ENCODE assay signal across 1 cellular context in the genomic region with DNA sequence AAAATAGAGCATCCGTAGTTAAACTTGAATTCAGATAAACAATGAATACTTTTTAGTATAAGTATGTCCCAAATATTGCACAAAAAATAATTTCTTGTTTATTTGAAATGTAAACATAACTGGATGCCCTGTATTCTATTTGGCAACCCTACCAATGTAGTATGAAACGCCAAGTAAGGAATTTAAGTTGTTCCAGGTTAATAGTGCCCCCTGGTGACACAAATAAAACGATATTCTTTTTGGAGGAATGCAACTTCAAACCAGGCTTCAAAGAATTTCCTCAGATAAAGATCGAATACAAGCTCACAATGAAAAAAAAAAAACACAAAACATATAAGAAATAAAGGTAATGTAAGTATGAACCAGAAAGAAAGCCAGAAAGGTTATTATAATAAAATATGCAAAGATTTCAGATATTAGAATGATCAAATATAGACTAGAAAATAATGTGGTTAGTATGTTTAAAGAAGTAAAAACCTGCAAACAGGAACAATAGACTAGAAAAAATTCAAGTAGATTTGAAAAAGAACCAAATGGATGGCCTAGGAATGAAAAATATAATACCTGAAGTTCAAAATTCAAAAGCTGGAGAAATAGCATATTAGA.
TF ChIP-seq lines count a peak whose summit lies in the region.

No MANE protein-coding gene starts in this region.

TF ChIP-seq in H1, 55 proteins besides CTCF, POLR2A, EP300 and RAD21 (continued from another document):
- TF ChIP-seq SRF (IDR thresholded peaks at IDR 0.05; ENCODE audit: low read depth, low read length) = no peak
- TF ChIP-seq SP4 (IDR thresholded peaks at IDR 0.05; ENCODE audit: low read length) = no peak
